Comparison of ENCODE assay signal across 18 cellular contexts in the genomic region with DNA sequence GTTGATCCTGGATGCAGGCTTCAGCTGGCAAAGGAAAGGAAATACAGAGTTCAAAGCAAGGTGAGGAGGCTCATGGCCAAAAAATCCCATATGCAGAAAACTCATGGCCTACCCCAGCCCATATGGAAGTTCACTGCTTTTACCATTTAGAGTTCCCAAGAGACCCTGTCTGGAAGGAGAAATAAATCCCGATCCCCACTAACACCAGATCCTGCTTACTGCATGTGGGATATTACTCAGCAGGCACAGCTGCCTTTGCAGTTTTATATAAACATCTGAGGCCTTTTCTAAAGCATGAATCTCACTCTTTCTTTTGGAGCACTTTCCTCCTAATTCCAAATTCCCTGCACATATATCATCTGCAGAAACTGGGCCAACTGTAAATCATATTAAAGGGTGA.
"Had no signal": no experiment of that assay in that cellular context is flagged by ENCODE, and none has a peak within 500 bp of the region (broad histone marks: within the 10 kb centered on the region; RNA-seq: fewer than 3 reads in every experiment).

No MANE protein-coding gene starts in this region.

- H3K27me3 ChIP-seq: colonic mucosa, esophagus muscularis mucosa, heart left ventricle, upper lobe of left lung had no signal

- H3K4me3 Mint-ChIP-seq: activated CD8-positive, alpha-beta T cell treated with anti-CD3 and anti-CD28 coated beads for 36 hours; activated naive CD8-positive, alpha-beta T cell; activated T-cell treated with anti-CD3 and anti-CD28 coated beads, Interleukin-2, amount 50 U/mL, for 4 hours; natural killer cell; stimulated activated naive CD8-positive, alpha-beta T cell treated with anti-CD3 and anti-CD28 coated beads, Interleukin-15, Interleukin-2, amounts not matched to agents 100 ng/mL and 50 ng/mL, for 24 hours; WTC11 had no signal

- H3K4me1 ChIP-seq: colonic mucosa, esophagus muscularis mucosa, upper lobe of left lung had no signal

- H3K27ac Mint-ChIP-seq: activated CD8-positive, alpha-beta T cell treated with anti-CD3 and anti-CD28 coated beads for 36 hours; activated naive CD8-positive, alpha-beta T cell; natural killer cell; stimulated activated naive CD8-positive, alpha-beta T cell treated with anti-CD3 and anti-CD28 coated beads, Interleukin-15, Interleukin-2, amounts not matched to agents 100 ng/mL and 50 ng/mL, for 24 hours; WTC11 had no signal

- H3K9me3 ChIP-seq: colonic mucosa, esophagus muscularis mucosa, heart left ventricle, mucosa of descending colon, upper lobe of left lung had no signal

- H3K9me3 Mint-ChIP-seq: activated CD8-positive, alpha-beta T cell treated with anti-CD3 and anti-CD28 coated beads for 36 hours; activated T-cell treated with anti-CD3 and anti-CD28 coated beads, Interleukin-2, amount 50 U/mL, for 4 hours; natural killer cell had no signal

- H3K4me3 ChIP-seq: colonic mucosa, esophagus muscularis mucosa, heart left ventricle, mucosa of descending colon, upper lobe of left lung had no signal

- H3K36me3 Mint-ChIP-seq: activated naive CD8-positive, alpha-beta T cell; natural killer cell; WTC11 had no signal

- H3K27ac ChIP-seq: colonic mucosa, esophagus muscularis mucosa, heart left ventricle, upper lobe of left lung had no signal

- H3K27me3 Mint-ChIP-seq: activated CD8-positive, alpha-beta T cell treated with anti-CD3 and anti-CD28 coated beads for 36 hours; stimulated activated naive CD8-positive, alpha-beta T cell treated with anti-CD3 and anti-CD28 coated beads, Interleukin-15, Interleukin-2, amounts not matched to agents 100 ng/mL and 50 ng/mL, for 24 hours had no signal

- DNase-seq: activated CD4-positive, alpha-beta T cell treated with anti-CD3 and anti-CD28 coated beads for 4 hours; activated CD8-positive, alpha-beta T cell treated with anti-CD3 and anti-CD28 coated beads for 36 hours; activated effector memory CD4-positive, alpha-beta T cell treated with anti-CD3 and anti-CD28 coated beads, Interleukin-2, amount 50 U/mL, for 16 hours; activated T-cell treated with anti-CD3 and anti-CD28 coated beads, Interleukin-2, amount 50 U/mL, for 4 hours; amniotic stem cell; caudate nucleus; colonic mucosa; heart left ventricle; mammary epithelial cell; mucosa of descending colon; natural killer cell; occipital lobe; small intestine; upper lobe of left lung had no signal

- H3K36me3 ChIP-seq: colonic mucosa, esophagus muscularis mucosa, heart left ventricle, upper lobe of left lung had no signal
